In genomic region chr11:2741377-2742131, GRCh38 we compare ENCODE assay signal across 11 cellular contexts. TPM values are rescaled to one million over a fixed set of nuclear protein-coding genes. Genes with fewer than 3 reads are reported as not detected.
DNase-seq lines count a peak whose midpoint lies in the region; ATAC-seq and TF ChIP-seq lines count a peak whose summit lies in the region.
"Had no signal": no experiment of that assay in that cellular context is flagged by ENCODE, and none has a peak within 500 bp of the region (broad histone marks: within the 10 kb centered on the region; RNA-seq: fewer than 3 reads in every experiment).

No MANE protein-coding gene starts in this region.

- no peaks in the 10 kb centered on the region for H3K27me3 ChIP-seq in muscle layer of duodenum (ENCODE audit: low read depth, low read length)

- DNase-seq in ACHN = peak; percentile 61
- peak; percentile 64 for DNase-seq in LHCN-M2 (ENCODE audit: low read depth)
- DNase-seq in choroid plexus epithelial cell (ENCODE audit: low read depth) = peak; percentile 94
- no peak for DNase-seq in NAMALWA (ENCODE audit: low spot score)
- DNase-seq in AG20443 (ENCODE audit: low spot score) = no peak
- DNase-seq in UCSD-AML1 (lab: John Stamatoyannopoulos, UW; ENCODE audit: unreplicated experiment) = no peak
- DNase-seq: activated CD4-positive, alpha-beta T cell treated with anti-CD3 and anti-CD28 coated beads, Interleukin-2, amount 50 U/mL, for 48 hours; CD4-positive, alpha-beta memory T cell had no signal

- TF ChIP-seq CTCF in choroid plexus epithelial cell (conservative IDR thresholded peaks at IDR 0.05; ENCODE audit: low read depth, low read length) = no peak

- no peaks in the 10 kb centered on the region for H3K9me3 ChIP-seq in muscle layer of duodenum (ENCODE audit: control insufficient read depth in 1 of 2, low read length in 2 of 2)

- peak overlapping the region; percentile 8 for H3K27ac ChIP-seq in muscle layer of duodenum (ENCODE audit: low read length)
- H3K27ac ChIP-seq: coronary artery had no signal

- no peak overlapping the region for H3K4me3 ChIP-seq in choroid plexus epithelial cell (ENCODE audit: low read depth, low read length)
- no peak overlapping the region for H3K4me3 ChIP-seq in muscle layer of duodenum (ENCODE audit: low read depth in 1 of 2, low read length in 2 of 2)
- H3K4me3 ChIP-seq: coronary artery had no signal

- H3K36me3 ChIP-seq in muscle layer of duodenum (ENCODE audit: control insufficient read depth in 1 of 2, insufficient read depth in 2 of 2, low read length in 2 of 2) = no peaks in the 10 kb centered on the region

- peaks cover 0 to 9% of the 10 kb centered on the region in 2 donors for H3K4me1 ChIP-seq in muscle layer of duodenum (ENCODE audit: control insufficient read depth in 1 of 2, insufficient read depth in 2 of 2, low read length in 2 of 2)

- in situ Hi-C loops in ACHN (cut with HindIII; ENCODE audit: low pct_ligation_motif_present, low pct_unique_long_range_greater_than_20kb, low sequenced_read_pairs) = no loop called here

- no peak for ATAC-seq in GM19452 (IDR thresholded peaks at IDR 0.05; ENCODE audit: unreplicated experiment)

RNA-seq across cellular contexts. Expression of gene KCNQ1OT1, which starts 41.8 kb away (rescaled TPM):
- 0.57 and 0.64 TPM in 2 replicates for total RNA-seq in LHCN-M2 (2014; rRNA removed)
- 0.11 TPM for polyA plus RNA-seq in LHCN-M2 (2012)

Comparison
In these comparisons a context has a peak if more than half of its experiments do, and no peak if none do; other contexts are left out.
1. DNase-seq: peak in ACHN (single experiment), LHCN-M2 (single experiment) and choroid plexus epithelial cell (single experiment); none in NAMALWA (single experiment), AG20443 (single experiment) and UCSD-AML1 (single experiment).